In the genomic region with DNA sequence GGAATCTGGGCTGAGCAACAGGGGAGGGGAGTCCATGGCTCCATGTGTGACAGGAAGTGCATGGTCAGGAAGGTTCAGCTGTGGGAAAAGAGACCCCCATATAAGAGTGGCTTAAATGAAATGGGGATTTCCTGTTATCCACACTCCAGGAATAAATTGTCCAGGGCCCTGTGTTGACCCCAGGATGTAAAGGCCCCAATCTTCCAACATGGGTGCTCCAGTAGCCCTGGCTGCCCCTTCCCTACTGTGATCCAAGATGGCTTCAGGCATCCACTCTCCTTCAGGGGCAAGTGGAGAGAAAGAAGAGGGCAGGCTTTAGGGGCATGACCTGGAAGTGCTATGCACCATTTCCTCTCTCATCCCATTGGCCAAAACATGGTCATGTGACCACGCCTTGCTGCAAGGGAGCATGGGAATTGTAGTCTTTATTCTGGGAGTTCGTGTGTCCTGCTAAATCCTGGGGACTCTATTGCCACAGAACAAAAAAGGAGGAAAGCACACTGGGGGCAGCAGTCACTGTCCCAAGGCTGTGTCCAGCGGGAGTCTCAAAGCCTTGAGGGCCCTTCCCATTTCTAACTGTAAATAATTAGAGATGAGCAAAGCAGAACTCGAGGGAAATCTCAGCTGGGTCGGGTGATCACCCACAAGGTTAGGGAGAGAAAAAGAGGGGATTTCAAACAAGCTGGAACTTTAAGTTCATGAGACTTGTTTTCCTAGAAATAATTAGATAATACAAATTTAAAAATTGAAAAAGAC, we compare ENCODE assay signal across 12 cellular contexts.
A peak's percentile ranks its signal among the peaks of the same experiment; 100 is the strongest.
DNase-seq lines count a peak whose midpoint lies in the region; ATAC-seq, FAIRE-seq and TF ChIP-seq lines count a peak whose summit lies in the region.
"Had no signal": no experiment of that assay in that cellular context is flagged by ENCODE, and none has a peak within 500 bp of the region (broad histone marks: within the 10 kb centered on the region; RNA-seq: fewer than 3 reads in every experiment).

No MANE protein-coding gene starts in this region.

- no peaks in the 10 kb centered on the region for H3K9me2 ChIP-seq in Loucy (replicated peaks; ENCODE audit: low read depth, low read length)

- H3K4me3 ChIP-seq in Loucy (ENCODE audit: low read length, poor library complexity, severe bottlenecking) (peak overlapping the region; percentile 55), small intestine (ENCODE audit: low read depth in 1 of 2, low read length in 2 of 2) (no peak overlapping the region)

- H3K27ac ChIP-seq in small intestine (ENCODE audit: low read depth in 1 of 2, low read length in 1 of 2), result no peak overlapping the region

- FAIRE-seq in small intestine (lab: Jason Lieb, UNC), result no peak
- FAIRE-seq: astrocyte, TTC549 had no signal

- no peak overlapping the region for H2AFZ ChIP-seq in Loucy (ENCODE audit: low read length)

- peak overlapping the region in 1 of 2 donors; percentile 34 for H3K4me3 Mint-ChIP-seq in activated T-cell treated with anti-CD3 and anti-CD28 coated beads, Interleukin-2, amount 50 U/mL, for 72 hours
- no peak overlapping the region for H3K4me3 Mint-ChIP-seq in activated T-cell treated with anti-CD3 and anti-CD28 coated beads, Interleukin-2, amount 50 U/mL, for 4 hours
- no peak overlapping the region for H3K4me3 Mint-ChIP-seq in activated CD8-positive, alpha-beta T cell treated with anti-CD3 and anti-CD28 coated beads, Interleukin-2, amount 10 ng/mL, durations not matched to agents 7 days and 5 days
- H3K4me3 Mint-ChIP-seq: CD8-positive, alpha-beta memory T cell had no signal

- POLR2A ChIA-PET in activated CD8-positive, alpha-beta T cell treated with anti-CD3 and anti-CD28 coated beads, Interleukin-2, amount 10 ng/mL, durations not matched to agents 7 days and 5 days (lab: Charles Lee), result no interaction called here

- peaks cover 0 to 3% of the 10 kb centered on the region in 2 donors for H3K36me3 Mint-ChIP-seq in activated T-cell treated with anti-CD3 and anti-CD28 coated beads, Interleukin-2, amount 50 U/mL, for 72 hours (ENCODE audit: insufficient read depth in 2 of 2)
- H3K36me3 Mint-ChIP-seq in activated T-cell treated with anti-CD3 and anti-CD28 coated beads, Interleukin-2, amount 50 U/mL, for 4 hours (ENCODE audit: insufficient read depth), result no peaks in the 10 kb centered on the region
- no peaks in the 10 kb centered on the region for H3K36me3 Mint-ChIP-seq in activated CD8-positive, alpha-beta T cell treated with anti-CD3 and anti-CD28 coated beads, Interleukin-2, amount 10 ng/mL, durations not matched to agents 7 days and 5 days (ENCODE audit: low read depth)
- H3K36me3 Mint-ChIP-seq: CD8-positive, alpha-beta memory T cell had no signal

- no peaks in the 10 kb centered on the region for H3K9me3 ChIP-seq in Loucy (ENCODE audit: insufficient read depth, low read depth, low read length)
- H3K9me3 ChIP-seq in small intestine (ENCODE audit: control insufficient read depth, low read depth), result no peaks in the 10 kb centered on the region

- H3K4me2 ChIP-seq in Loucy (ENCODE audit: low read depth, low read length, poor library complexity, severe bottlenecking), result peak overlapping the region; percentile 51

- DNase-seq in activated T-cell treated with anti-CD3 and anti-CD28 coated beads, Interleukin-2, amount 50 U/mL, for 72 hours, result peak; percentile 33 to 50
- DNase-seq in activated T-cell treated with anti-CD3 and anti-CD28 coated beads, Interleukin-2, amount 50 U/mL, for 4 hours, result no peak
- peak; percentile 39 for DNase-seq in activated CD8-positive, alpha-beta T cell treated with anti-CD3 and anti-CD28 coated beads, Interleukin-2, amount 10 ng/mL, durations not matched to agents 7 days and 5 days
- DNase-seq in small intestine (peak; percentile 25), NK-92 (lab: John Stamatoyannopoulos, UW; ENCODE audit: unreplicated experiment) (no peak), GM20000 (ENCODE audit: low spot score) (no peak)
- DNase-seq: CD8-positive, alpha-beta memory T cell; NCI-H2029 had no signal

- no peak overlapping the region for H3K27ac Mint-ChIP-seq in activated T-cell treated with anti-CD3 and anti-CD28 coated beads, Interleukin-2, amount 50 U/mL, for 72 hours
- no peak overlapping the region for H3K27ac Mint-ChIP-seq in activated CD8-positive, alpha-beta T cell treated with anti-CD3 and anti-CD28 coated beads, Interleukin-2, amount 10 ng/mL, durations not matched to agents 7 days and 5 days
- H3K27ac Mint-ChIP-seq: CD8-positive, alpha-beta memory T cell had no signal

- CTCF ChIA-PET in activated CD8-positive, alpha-beta T cell treated with anti-CD3 and anti-CD28 coated beads, Interleukin-2, amount 10 ng/mL, durations not matched to agents 7 days and 5 days (lab: Charles Lee), result no interaction called here

- no peaks in the 10 kb centered on the region for H3K79me2 ChIP-seq in Loucy (ENCODE audit: insufficient read depth, low read length)

- no peaks in the 10 kb centered on the region for H4K20me1 ChIP-seq in Loucy (ENCODE audit: insufficient read depth, low read length, poor library complexity, severe bottlenecking)

- peaks cover 2% of the 10 kb centered on the region for H3K27me3 Mint-ChIP-seq in activated T-cell treated with anti-CD3 and anti-CD28 coated beads, Interleukin-2, amount 50 U/mL, for 72 hours (ENCODE audit: low read depth)
- peaks cover 4% of the 10 kb centered on the region for H3K27me3 Mint-ChIP-seq in activated T-cell treated with anti-CD3 and anti-CD28 coated beads, Interleukin-2, amount 50 U/mL, for 4 hours (ENCODE audit: low read depth)
- no peaks in the 10 kb centered on the region for H3K27me3 Mint-ChIP-seq in activated CD8-positive, alpha-beta T cell treated with anti-CD3 and anti-CD28 coated beads, Interleukin-2, amount 10 ng/mL, durations not matched to agents 7 days and 5 days (ENCODE audit: low read depth)

- peak; percentile 52 to 64 for ATAC-seq in activated T-cell treated with anti-CD3 and anti-CD28 coated beads, Interleukin-2, amount 50 U/mL, for 72 hours (replicated peaks in 1 of 2)
- ATAC-seq in activated T-cell treated with anti-CD3 and anti-CD28 coated beads, Interleukin-2, amount 50 U/mL, for 4 hours, result no peak
- ATAC-seq in activated CD8-positive, alpha-beta T cell treated with anti-CD3 and anti-CD28 coated beads, Interleukin-2, amount 10 ng/mL, durations not matched to agents 7 days and 5 days, result no peak
- ATAC-seq in HG03025 (IDR thresholded peaks at IDR 0.05; ENCODE audit: low FRiP score, unreplicated experiment), result no peak

- peaks cover 16% of the 10 kb centered on the region for H3K4me1 Mint-ChIP-seq in activated T-cell treated with anti-CD3 and anti-CD28 coated beads, Interleukin-2, amount 50 U/mL, for 72 hours (ENCODE audit: low read depth)
- H3K4me1 Mint-ChIP-seq in activated T-cell treated with anti-CD3 and anti-CD28 coated beads, Interleukin-2, amount 50 U/mL, for 4 hours (ENCODE audit: low read depth), result no peaks in the 10 kb centered on the region
- no peaks in the 10 kb centered on the region for H3K4me1 Mint-ChIP-seq in activated CD8-positive, alpha-beta T cell treated with anti-CD3 and anti-CD28 coated beads, Interleukin-2, amount 10 ng/mL, durations not matched to agents 7 days and 5 days (ENCODE audit: low read depth)
- H3K4me1 Mint-ChIP-seq: CD8-positive, alpha-beta memory T cell had no signal

- TF ChIP-seq CTCF in Loucy (conservative IDR thresholded peaks at IDR 0.05; ENCODE audit: low read length) (no peak), GM20000 (IDR thresholded peaks at IDR 0.05; ENCODE audit: extremely low read depth, missing control alignments) (no peak)

- H3K9ac ChIP-seq in Loucy (ENCODE audit: low read depth, low read length, poor library complexity, severe bottlenecking), result no peak overlapping the region

- H3K4me1 ChIP-seq in Loucy (ENCODE audit: insufficient read depth, low read length, poor library complexity, severe bottlenecking) (peaks cover 3% of the 10 kb centered on the region), small intestine (ENCODE audit: control insufficient read depth in 2 of 2, insufficient read depth in 1 of 2, low read depth in 1 of 2, low read length in 1 of 2) (no peaks in the 10 kb centered on the region)

- WGBS in small intestine, 3 donors, result 85 to 92% (median 85%) methylated on average over 5 of the region's 5 CpGs

- H3K36me3 ChIP-seq in Loucy (ENCODE audit: insufficient read depth, low read length) (no peaks in the 10 kb centered on the region), small intestine (ENCODE audit: control insufficient read depth in 2 of 2, insufficient read depth in 2 of 2, low read length in 2 of 2) (no peaks in the 10 kb centered on the region)

- H3F3A ChIP-seq in Loucy (ENCODE audit: low read depth), result no peaks in the 10 kb centered on the region

- peaks cover 30% of the 10 kb centered on the region for H3K27me3 ChIP-seq in Loucy (ENCODE audit: insufficient read depth, low read length, poor library complexity, severe bottlenecking)
- no peaks in the 10 kb centered on the region for H3K27me3 ChIP-seq in small intestine (ENCODE audit: control insufficient read depth in 2 of 2, insufficient read depth in 2 of 2, low read length in 2 of 2)

- H3K9me3 Mint-ChIP-seq in activated T-cell treated with anti-CD3 and anti-CD28 coated beads, Interleukin-2, amount 50 U/mL, for 72 hours, result peaks cover 2 to 4% of the 10 kb centered on the region in 2 donors
- H3K9me3 Mint-ChIP-seq in activated T-cell treated with anti-CD3 and anti-CD28 coated beads, Interleukin-2, amount 50 U/mL, for 4 hours, result peaks cover 4% of the 10 kb centered on the region
- H3K9me3 Mint-ChIP-seq in activated CD8-positive, alpha-beta T cell treated with anti-CD3 and anti-CD28 coated beads, Interleukin-2, amount 10 ng/mL, durations not matched to agents 7 days and 5 days (ENCODE audit: insufficient read depth), result no peaks in the 10 kb centered on the region

Comparison
In these comparisons a context has a peak if more than half of its experiments do, and no peak if none do; other contexts are left out.
1. ATAC-seq: peak in activated T-cell treated with anti-CD3 and anti-CD28 coated beads, Interleukin-2, amount 50 U/mL, for 72 hours (2 of 2); none in activated T-cell treated with anti-CD3 and anti-CD28 coated beads, Interleukin-2, amount 50 U/mL, for 4 hours (0 of 2), activated CD8-positive, alpha-beta T cell treated with anti-CD3 and anti-CD28 coated beads, Interleukin-2, amount 10 ng/mL, durations not matched to agents 7 days and 5 days (single experiment) and HG03025 (single experiment).
2. DNase-seq: peak in activated T-cell treated with anti-CD3 and anti-CD28 coated beads, Interleukin-2, amount 50 U/mL, for 72 hours (2 of 2), activated CD8-positive, alpha-beta T cell treated with anti-CD3 and anti-CD28 coated beads, Interleukin-2, amount 10 ng/mL, durations not matched to agents 7 days and 5 days (single experiment) and small intestine (single experiment); none in activated T-cell treated with anti-CD3 and anti-CD28 coated beads, Interleukin-2, amount 50 U/mL, for 4 hours (single experiment), NK-92 (single experiment) and GM20000 (single experiment).